In the genomic region with DNA sequence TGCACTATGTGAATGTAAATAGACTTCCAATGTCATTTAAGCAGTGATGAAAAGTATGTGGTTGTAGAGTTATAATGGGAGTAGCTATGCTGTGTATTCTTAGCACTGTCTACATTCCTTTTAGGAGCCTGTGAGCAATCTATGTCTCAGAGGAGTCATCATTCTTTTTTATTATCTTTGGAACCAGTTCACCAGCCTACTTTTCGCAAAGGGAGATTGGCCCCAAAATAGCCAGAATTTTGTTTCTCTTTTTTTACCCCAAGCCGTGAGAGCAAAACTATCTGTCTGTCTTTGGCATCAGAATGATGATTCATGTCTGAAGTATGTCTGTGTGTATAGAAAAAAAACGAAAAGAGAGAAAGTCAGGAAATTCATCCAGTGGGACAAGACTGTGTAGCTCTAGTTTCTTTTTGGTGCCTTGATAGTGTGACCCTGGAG, we compare ENCODE assay signal across 12 cellular contexts. TPM values are rescaled to one million over a fixed set of nuclear protein-coding genes. Genes with fewer than 3 reads are reported as not detected.
DNase-seq lines count a peak whose midpoint lies in the region; ATAC-seq and TF ChIP-seq lines count a peak whose summit lies in the region.
"Had no signal": no experiment of that assay in that cellular context is flagged by ENCODE, and none has a peak within 500 bp of the region (broad histone marks: within the 10 kb centered on the region; RNA-seq: fewer than 3 reads in every experiment).

No MANE protein-coding gene starts in this region.

- no peak overlapping the region for H2BK5ac ChIP-seq in mesenchymal stem cell (ENCODE audit: low read depth, low read length, poor library complexity, severe bottlenecking)

- 0 out of 2 replicates have a peak overlapping the region, but pooled peaks have one; percentile 0 for H3K4me2 ChIP-seq in MM.1S (ENCODE audit: low read depth, low read length)
- peak overlapping the region; percentile 57 for H3K4me2 ChIP-seq in mesenchymal stem cell (ENCODE audit: low read length, poor library complexity, severe bottlenecking)
- H3K4me2 ChIP-seq: BLaER1 treated with 17β-estradiol and CSF1 and Interleukin-3, amounts not matched to agents 10 nM and 100 nM had no signal

- TF ChIP-seq CTCF in A673 (conservative IDR thresholded peaks at IDR 0.05; ENCODE audit: low read depth, low read length) = no peak
- TF ChIP-seq CTCF in MM.1S (IDR thresholded peaks at IDR 0.05; ENCODE audit: low read length) = no peak
- TF ChIP-seq CTCF in CD8-positive, alpha-beta T cell (IDR thresholded peaks at IDR 0.05) = no peak

- H2AK5ac ChIP-seq in mesenchymal stem cell (ENCODE audit: low read length, severe bottlenecking) = no peak overlapping the region

- H3K4me3 ChIP-seq in A673 (ENCODE audit: low read depth, low read length, poor library complexity, severe bottlenecking) (peak overlapping the region; percentile 10), MM.1S (ENCODE audit: low read length) (no peak overlapping the region), mesenchymal stem cell (ENCODE audit: insufficient read depth in 1 of 2, low read depth in 1 of 2, low read length in 2 of 2) (peak overlapping the region in 1 of 2 experiments; percentile 2)
- no peak overlapping the region for H3K4me3 ChIP-seq in CD8-positive, alpha-beta T cell (ENCODE audit: low read depth, low read length)
- H3K4me3 ChIP-seq: BLaER1 treated with 17β-estradiol and CSF1 and Interleukin-3, amounts not matched to agents 10 nM and 100 nM had no signal

- no peak for ATAC-seq in CD8-positive, alpha-beta T cell
- ATAC-seq in GM19351 (IDR thresholded peaks at IDR 0.05; ENCODE audit: unreplicated experiment) = no peak
- ATAC-seq: activated CD4-positive, CD25-positive, alpha-beta regulatory T cell treated with anti-CD3 and anti-CD28 coated beads, Interleukin-2, amount 50 U/mL, for 24 hours; naive thymus-derived CD8-positive, alpha-beta T cell had no signal

- H3K4me1 ChIP-seq in A673 (ENCODE audit: insufficient read depth, low read length, poor library complexity, severe bottlenecking) (peaks cover 30% of the 10 kb centered on the region), MM.1S (ENCODE audit: low read length) (no peaks in the 10 kb centered on the region; the same call in 1 of the 2 replicates), mesenchymal stem cell (ENCODE audit: control insufficient read depth, insufficient read depth, low read depth, low read length) (peaks cover 6% of the 10 kb centered on the region)
- no peaks in the 10 kb centered on the region for H3K4me1 ChIP-seq in CD8-positive, alpha-beta T cell (ENCODE audit: insufficient read depth, low read length)
- H3K4me1 ChIP-seq: BLaER1 treated with 17β-estradiol and CSF1 and Interleukin-3, amounts not matched to agents 10 nM and 100 nM had no signal

- no TSS peak for BruUV-seq in A673 (replicated peaks; lab: Mats Ljungman, UMichigan)

- H3K14ac ChIP-seq in mesenchymal stem cell (ENCODE audit: low read length in 2 of 2) = no peak overlapping the region

- DNase-seq in A673 (ENCODE audit: low spot score) (peak; percentile 91), MM.1S (no peak), dermis blood vessel endothelial cell (peak; percentile 84), mesenchymal stem cell (peak; percentile 91), caudate nucleus (lab: John Stamatoyannopoulos, UW) (no peak)
- no peak for DNase-seq in activated T-cell treated with anti-CD3 and anti-CD28 coated beads, Interleukin-2, amount 50 U/mL, for 48 hours
- DNase-seq in CD8-positive, alpha-beta T cell = no peak
- DNase-seq: naive thymus-derived CD8-positive, alpha-beta T cell; NCI-H2171 treated with DMSO at 0.1 percent for 48 hours had no signal

- H4K20me1 ChIP-seq in MM.1S (ENCODE audit: insufficient read depth, low read length) = no peaks in the 10 kb centered on the region

- H3F3A ChIP-seq in MM.1S (ENCODE audit: insufficient read depth, low read length) = 0 out of 2 replicates have a peak, but pooled peaks cover 5% of the 10 kb centered on the region

- H4K8ac ChIP-seq in mesenchymal stem cell (ENCODE audit: low read length) = no peak overlapping the region

- CTCF ChIA-PET in A673 (lab: Charles Lee) = no interaction called here
- CTCF ChIA-PET in CD8-positive, alpha-beta T cell (lab: Charles Lee) = no interaction called here

- H3K9me3 ChIP-seq in A673 (ENCODE audit: low read depth, low read length, poor library complexity, severe bottlenecking) (no peaks in the 10 kb centered on the region), MM.1S (replicated peaks; ENCODE audit: insufficient read depth, low read length) (no peaks in the 10 kb centered on the region), mesenchymal stem cell (ENCODE audit: control insufficient read depth, low read length) (no peaks in the 10 kb centered on the region)
- no peaks in the 10 kb centered on the region for H3K9me3 ChIP-seq in CD8-positive, alpha-beta T cell (ENCODE audit: low read length)
- H3K9me3 ChIP-seq: BLaER1 treated with 17β-estradiol and CSF1 and Interleukin-3, amounts not matched to agents 10 nM and 100 nM had no signal

- H2BK120ac ChIP-seq in mesenchymal stem cell (ENCODE audit: low read depth, low read length) = no peak overlapping the region

- H3K9me3 Mint-ChIP-seq in CD8-positive, alpha-beta T cell = no peaks in the 10 kb centered on the region
- H3K9me3 Mint-ChIP-seq: naive thymus-derived CD8-positive, alpha-beta T cell had no signal

- H3K27me3 Mint-ChIP-seq in CD8-positive, alpha-beta T cell (ENCODE audit: low read depth) = no peaks in the 10 kb centered on the region
- H3K27me3 Mint-ChIP-seq: naive thymus-derived CD8-positive, alpha-beta T cell had no signal

- no peak overlapping the region for H3K27ac Mint-ChIP-seq in CD8-positive, alpha-beta T cell

- 0% methylated on average over 3 of the region's 3 CpGs for WGBS in mesenchymal stem cell

- H2AFZ ChIP-seq in MM.1S (ENCODE audit: low read length) (no peak overlapping the region), mesenchymal stem cell (ENCODE audit: low read depth, low read length) (no peak overlapping the region)

- H4K91ac ChIP-seq in mesenchymal stem cell (ENCODE audit: low read length) = no peak overlapping the region

- H3K36me3 Mint-ChIP-seq in CD8-positive, alpha-beta T cell = peaks cover 16% of the 10 kb centered on the region

- no peak overlapping the region for H3K18ac ChIP-seq in mesenchymal stem cell (ENCODE audit: low read depth in 1 of 2, low read length in 2 of 2)

- POLR2A ChIA-PET in A673 (lab: Charles Lee; ENCODE audit: low non-redundant PET) = no interaction called here
- POLR2A ChIA-PET in CD8-positive, alpha-beta T cell (lab: Charles Lee) = no interaction called here

- no peak overlapping the region for H2BK15ac ChIP-seq in mesenchymal stem cell (ENCODE audit: low read depth, poor library complexity, severe bottlenecking)

- intact Hi-C loops in A673 (cut with micrococcal nuclease; ENCODE audit: unreplicated experiment) = no loop called here
- intact Hi-C loops in CD8-positive, alpha-beta T cell (cut with DNase I, micrococcal nuclease) = no loop called here

- H3K4me1 Mint-ChIP-seq in CD8-positive, alpha-beta T cell (ENCODE audit: low read depth) = peaks cover 2% of the 10 kb centered on the region

- H3K27me3 ChIP-seq in A673 (replicated peaks; ENCODE audit: insufficient read depth, low read depth, low read length, poor library complexity) (no peaks in the 10 kb centered on the region), MM.1S (replicated peaks; ENCODE audit: insufficient read depth, low read length) (no peaks in the 10 kb centered on the region), mesenchymal stem cell (ENCODE audit: control insufficient read depth in 1 of 2, insufficient read depth in 1 of 2, low read length in 2 of 2) (no peaks in the 10 kb centered on the region)
- no peaks in the 10 kb centered on the region for H3K27me3 ChIP-seq in CD8-positive, alpha-beta T cell (ENCODE audit: insufficient read depth, low read length)
- H3K27me3 ChIP-seq: BLaER1 treated with 17β-estradiol and CSF1 and Interleukin-3, amounts not matched to agents 10 nM and 100 nM had no signal

- H3K23ac ChIP-seq in mesenchymal stem cell (ENCODE audit: low read length in 2 of 2) = no peak overlapping the region

- H3K4ac ChIP-seq in mesenchymal stem cell (ENCODE audit: low read depth in 1 of 2, low read length in 2 of 2) = no peak overlapping the region

- no peaks in the 10 kb centered on the region for H3K79me2 ChIP-seq in MM.1S (ENCODE audit: low read length)

- no peaks in the 10 kb centered on the region for H3K9me2 ChIP-seq in MM.1S (replicated peaks; ENCODE audit: insufficient read depth, low read length)

- no peaks in the 10 kb centered on the region for H3K36me3 ChIP-seq in A673 (ENCODE audit: insufficient read depth, low read length, poor library complexity, severe bottlenecking)
- no peaks in the 10 kb centered on the region for H3K36me3 ChIP-seq in MM.1S (replicated peaks; ENCODE audit: insufficient read depth, low read length)
- peaks cover 0 to 1% of the 10 kb centered on the region in 2 experiments for H3K36me3 ChIP-seq in mesenchymal stem cell (ENCODE audit: control insufficient read depth in 1 of 2, insufficient read depth in 2 of 2, low read depth in 1 of 2, low read length in 2 of 2)
- no peaks in the 10 kb centered on the region for H3K36me3 ChIP-seq in CD8-positive, alpha-beta T cell (ENCODE audit: insufficient read depth, low read length)

- H3K79me1 ChIP-seq in mesenchymal stem cell (replicated peaks; ENCODE audit: low read length, poor library complexity, severe bottlenecking) = peaks cover 7% of the 10 kb centered on the region

- H3K9ac ChIP-seq in MM.1S (ENCODE audit: low read length) (no peak overlapping the region), mesenchymal stem cell (ENCODE audit: low read length) (peak overlapping the region; percentile 39)
- H3K9ac ChIP-seq: BLaER1 treated with 17β-estradiol and CSF1 and Interleukin-3, amounts not matched to agents 10 nM and 100 nM had no signal

- H2BK12ac ChIP-seq in mesenchymal stem cell (ENCODE audit: low read length in 2 of 2) = no peak overlapping the region

- H3K4me3 Mint-ChIP-seq in CD8-positive, alpha-beta T cell = no peak overlapping the region
- H3K4me3 Mint-ChIP-seq: naive thymus-derived CD8-positive, alpha-beta T cell had no signal

- H3K27ac ChIP-seq in A673 (ENCODE audit: low read depth, low read length, poor library complexity, severe bottlenecking) (peak overlapping the region; percentile 43), MM.1S (ENCODE audit: low read length) (no peak overlapping the region), mesenchymal stem cell (ENCODE audit: low read length, poor library complexity, severe bottlenecking) (peak overlapping the region; percentile 88), caudate nucleus (ENCODE audit: low read depth, low read length) (no peak overlapping the region)
- no peak overlapping the region for H3K27ac ChIP-seq in CD8-positive, alpha-beta T cell (ENCODE audit: low read depth, low read length)
- H3K27ac ChIP-seq: BLaER1 treated with 17β-estradiol and CSF1 and Interleukin-3, amounts not matched to agents 10 nM and 100 nM had no signal

RNA-seq across cellular contexts. Expression of a gene that starts 44.2 kb away (rescaled TPM):
- 62.4 and 73.7 TPM in 2 replicates for total RNA-seq in A673 (2021)
- 96.1 and 120 TPM in 2 replicates for total RNA-seq in dermis blood vessel endothelial cell
- 48.8 TPM for polyA plus RNA-seq in mesenchymal stem cell (2013, experiment 1 of 2)
- 49.0 TPM for polyA plus RNA-seq in mesenchymal stem cell (2013, experiment 2 of 2)
- total RNA-seq in CD8-positive, alpha-beta T cell = 10 to 100 TPM; 48.5 to 49.2 TPM

Comparison
In these comparisons a context has a peak if more than half of its experiments do, and no peak if none do; other contexts are left out.
1. DNase-seq: peak in A673 (single experiment), dermis blood vessel endothelial cell (single experiment) and mesenchymal stem cell (single experiment); none in MM.1S (single experiment), activated T-cell treated with anti-CD3 and anti-CD28 coated beads, Interleukin-2, amount 50 U/mL, for 48 hours (0 of 2), caudate nucleus (0 of 61) and CD8-positive, alpha-beta T cell (0 of 7).
2. H3K27ac ChIP-seq: peak in A673 (single experiment) and mesenchymal stem cell (single experiment); none in MM.1S (single experiment), caudate nucleus (single experiment) and CD8-positive, alpha-beta T cell (single experiment).